Comparison of ENCODE assay signal across 20 cellular contexts in the genomic region with DNA sequence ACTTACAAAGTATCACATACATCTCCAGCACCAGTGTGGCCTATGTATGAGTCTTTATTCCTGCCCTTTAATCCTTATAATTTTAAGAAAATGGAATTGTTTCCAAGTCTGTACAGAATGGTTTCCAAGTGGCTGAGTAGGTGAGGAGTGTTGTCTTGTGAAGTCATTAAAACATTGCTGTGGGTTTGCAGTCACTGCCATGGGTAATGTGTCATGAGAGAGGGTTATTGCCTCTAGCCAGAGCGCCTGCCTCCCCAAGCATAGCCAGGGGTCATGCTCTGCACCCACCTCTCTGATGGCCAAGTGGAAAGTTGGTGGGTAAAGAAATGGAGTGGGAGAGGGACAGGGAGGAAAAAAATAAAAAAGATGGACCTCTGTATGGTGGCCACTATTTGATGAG. TPM values are rescaled to one million over a fixed set of nuclear protein-coding genes. Genes with fewer than 3 reads are reported as not detected.
DNase-seq lines count a peak whose midpoint lies in the region; FAIRE-seq and TF ChIP-seq lines count a peak whose summit lies in the region.
"Had no signal": no experiment of that assay in that cellular context is flagged by ENCODE, and none has a peak within 500 bp of the region (broad histone marks: within the 10 kb centered on the region; RNA-seq: fewer than 3 reads in every experiment).

No MANE protein-coding gene starts in this region.

- H3K9me1 ChIP-seq in keratinocyte (ENCODE audit: control insufficient read depth, extremely low read depth, insufficient read depth, low read length), result peaks cover 2% of the 10 kb centered on the region

- FAIRE-seq in keratinocyte (lab: Jason Lieb, UNC), result no peak
- FAIRE-seq: K562 had no signal

- no peak overlapping the region for H3K4me3 ChIP-seq in Caco-2 (ENCODE audit: low read depth, low read length)
- H3K4me3 ChIP-seq in keratinocyte (ENCODE audit: control insufficient read depth in 2 of 3, extremely low read depth in 1 of 3, insufficient read depth in 2 of 3, low read depth in 1 of 3, low read length in 3 of 3), result no peak overlapping the region
- H3K4me3 ChIP-seq in skeletal muscle tissue (ENCODE audit: low read length in 3 of 3), result no peak overlapping the region
- H3K4me3 ChIP-seq: body of pancreas, gastroesophageal sphincter, K562, right lobe of liver, vagina had no signal

- H3K36me3 Mint-ChIP-seq in Caco-2 (ENCODE audit: insufficient read depth, unreplicated experiment) (peaks cover 5% of the 10 kb centered on the region), MCF 10A (ENCODE audit: insufficient read depth, unreplicated experiment) (peaks cover 4% of the 10 kb centered on the region)
- H3K36me3 Mint-ChIP-seq: activated CD8-positive, alpha-beta memory T cell treated with anti-CD3 and anti-CD28 coated beads, Interleukin-2, amount 10 ng/mL, durations not matched to agents 7 days and 5 days; activated naive CD8-positive, alpha-beta T cell treated with anti-CD3 and anti-CD28 coated beads for 36 hours; T-cell had no signal

- no peaks in the 10 kb centered on the region for H3K27me3 Mint-ChIP-seq in Caco-2 (ENCODE audit: insufficient read depth, unreplicated experiment)
- H3K27me3 Mint-ChIP-seq in MCF 10A (ENCODE audit: insufficient read depth, unreplicated experiment), result no peaks in the 10 kb centered on the region
- H3K27me3 Mint-ChIP-seq: activated CD8-positive, alpha-beta memory T cell treated with anti-CD3 and anti-CD28 coated beads, Interleukin-2, amount 10 ng/mL, durations not matched to agents 7 days and 5 days; activated naive CD8-positive, alpha-beta T cell treated with anti-CD3 and anti-CD28 coated beads for 36 hours; CD4-positive, alpha-beta memory T cell; naive thymus-derived CD4-positive, alpha-beta T cell; T-cell had no signal

- no peak for TF ChIP-seq CTCF in Caco-2 (IDR thresholded peaks at IDR 0.05; ENCODE audit: insufficient read depth in 1 of 2, low read depth in 1 of 2, low read length in 1 of 2, severe bottlenecking in 1 of 2, unreplicated experiment in 1 of 2)
- no peak for TF ChIP-seq CTCF in keratinocyte (optimal IDR thresholded peaks at IDR 0.05 in 1 of 3, IDR thresholded peaks at IDR 0.05 in 1 of 3, conservative IDR thresholded peaks at IDR 0.05 in 1 of 3; ENCODE audit: extremely low read depth in 1 of 3, insufficient read depth in 2 of 3, low read length in 3 of 3)
- no peak for TF ChIP-seq CTCF in MCF 10A (IDR thresholded peaks at IDR 0.05; ENCODE audit: unreplicated experiment)

- H3K27ac ChIP-seq in keratinocyte (ENCODE audit: control insufficient read depth, insufficient read depth, low read length) (no peak overlapping the region), skeletal muscle tissue (ENCODE audit: low read depth, low read length) (peak overlapping the region; percentile 79)
- H3K27ac ChIP-seq: vagina had no signal

- H2AFZ ChIP-seq in keratinocyte (ENCODE audit: control insufficient read depth, low read length), result no peak overlapping the region

- intact Hi-C loops in Caco-2 (cut with micrococcal nuclease; ENCODE audit: unreplicated experiment), result no loop called here
- intact Hi-C loops in MCF 10A (cut with micrococcal nuclease), result loop anchor here (5.0 kb wide), 2 partner anchors 224 to 326 kb away; no protein-coding TSS in a partner anchor

- H3K4me3 Mint-ChIP-seq in Caco-2 (ENCODE audit: unreplicated experiment), result peak overlapping the region; percentile 29
- no peak overlapping the region for H3K4me3 Mint-ChIP-seq in MCF 10A (ENCODE audit: unreplicated experiment)
- H3K4me3 Mint-ChIP-seq: activated CD8-positive, alpha-beta memory T cell treated with anti-CD3 and anti-CD28 coated beads, Interleukin-2, amount 10 ng/mL, durations not matched to agents 7 days and 5 days; activated naive CD8-positive, alpha-beta T cell treated with anti-CD3 and anti-CD28 coated beads for 36 hours; activated T-helper 1 cell treated with anti-CD3 and anti-CD28 coated beads, Interleukin-12 subunit alpha, Interleukin-12 subunit beta, Interleukin-2, Interleukin-4 antibody, amounts not matched to agents 30 ng/mL and 10 ng/mL and 1 ng/mL, durations not matched to agents 14 hours and 24 hours and 36 hours; CD4-positive, alpha-beta memory T cell; naive thymus-derived CD4-positive, alpha-beta T cell; T-cell had no signal

- dilution Hi-C loops in keratinocyte (cut with MboI; ENCODE audit: extremely low pct_ligation_motif_present, low sequenced_read_pairs), result loop anchor here (25.0 kb wide), 1 partner anchor 204 kb away; no protein-coding TSS in a partner anchor

- peaks cover 56% of the 10 kb centered on the region for H3K79me2 ChIP-seq in keratinocyte (ENCODE audit: control insufficient read depth, insufficient read depth, low read length)

- BruUV-seq in Caco-2 (replicated peaks; lab: Mats Ljungman, UMichigan) (no TSS peak), MCF 10A (replicated peaks; lab: Mats Ljungman, UMichigan) (no TSS peak)

- POLR2A ChIA-PET in Caco-2 (lab: Charles Lee), result no interaction called here
- POLR2A ChIA-PET in MCF 10A (lab: Yijun Ruan, JAX), result interaction anchor here (0.7 to 0.8 kb wide), 2 partner anchors 73 to 78 kb away, joined by 3 read pairs; no protein-coding TSS in a partner anchor

- peaks cover 12% of the 10 kb centered on the region for H4K20me1 ChIP-seq in keratinocyte (ENCODE audit: control insufficient read depth, extremely low read depth, insufficient read depth, low read length)

- H3K9me3 Mint-ChIP-seq in Caco-2 (ENCODE audit: unreplicated experiment) (no peaks in the 10 kb centered on the region), MCF 10A (ENCODE audit: unreplicated experiment) (no peaks in the 10 kb centered on the region)
- H3K9me3 Mint-ChIP-seq: activated naive CD8-positive, alpha-beta T cell treated with anti-CD3 and anti-CD28 coated beads for 36 hours; activated T-helper 1 cell treated with anti-CD3 and anti-CD28 coated beads, Interleukin-12 subunit alpha, Interleukin-12 subunit beta, Interleukin-2, Interleukin-4 antibody, amounts not matched to agents 30 ng/mL and 10 ng/mL and 1 ng/mL, durations not matched to agents 14 hours and 24 hours and 36 hours; CD4-positive, alpha-beta memory T cell; naive thymus-derived CD4-positive, alpha-beta T cell; T-cell had no signal

- H3K4me1 ChIP-seq in Caco-2 (peaks cover 32% of the 10 kb centered on the region), keratinocyte (ENCODE audit: control insufficient read depth, extremely low read depth, insufficient read depth, low read length) (peaks cover 59% of the 10 kb centered on the region), skeletal muscle tissue (ENCODE audit: control insufficient read depth in 3 of 3, insufficient read depth in 3 of 3, low read length in 3 of 3) (peaks cover 56 to 68% (median 63%) of the 10 kb centered on the region in 3 donors)

- peaks cover 24% of the 10 kb centered on the region for H3K4me1 Mint-ChIP-seq in Caco-2 (ENCODE audit: low read depth, unreplicated experiment)
- peaks cover 30% of the 10 kb centered on the region for H3K4me1 Mint-ChIP-seq in MCF 10A (ENCODE audit: insufficient read depth, unreplicated experiment)

- H3K9ac ChIP-seq in keratinocyte (ENCODE audit: control insufficient read depth, extremely low read depth, insufficient read depth, low read length) (no peak overlapping the region), skeletal muscle tissue (ENCODE audit: low read depth in 1 of 3, low read length in 3 of 3) (peak overlapping the region in 2 of 3 donors; percentile 28 to 51)

- peak overlapping the region; percentile 41 for H3K4me2 ChIP-seq in keratinocyte (ENCODE audit: control insufficient read depth, extremely low read depth, insufficient read depth, low read depth, low read length)

- H3K27me3 ChIP-seq in Caco-2 (replicated peaks; ENCODE audit: control insufficient read depth, insufficient read depth, low read length) (no peaks in the 10 kb centered on the region), keratinocyte (ENCODE audit: control insufficient read depth, extremely low read depth, insufficient read depth, low read length) (no peaks in the 10 kb centered on the region), skeletal muscle tissue (ENCODE audit: control insufficient read depth in 3 of 3, insufficient read depth in 3 of 3, low read length in 3 of 3) (no peaks in the 10 kb centered on the region)
- H3K27me3 ChIP-seq: body of pancreas, gastroesophageal sphincter, right lobe of liver, vagina had no signal

- DNase-seq in Caco-2 (no peak), M059J (ENCODE audit: low read depth) (peak; percentile 61), keratinocyte (ENCODE audit: low read depth, low spot score) (no peak), MCF 10A (ENCODE audit: unreplicated experiment) (no peak), SHP77 treated with DMSO at 0.1 percent for 48 hours (lab: John Stamatoyannopoulos, UW) (no peak), OCI-M2 (lab: John Stamatoyannopoulos, UW; ENCODE audit: unreplicated experiment) (no peak)
- DNase-seq: activated CD4-positive, alpha-beta T cell treated with anti-CD3 and anti-CD28 coated beads for 4 hours; activated CD8-positive, alpha-beta memory T cell treated with anti-CD3 and anti-CD28 coated beads, Interleukin-2, amount 10 ng/mL, durations not matched to agents 7 days and 5 days; activated naive CD8-positive, alpha-beta T cell treated with anti-CD3 and anti-CD28 coated beads for 36 hours; CD4-positive, alpha-beta memory T cell; SIG-M5 had no signal

- H3K27ac Mint-ChIP-seq in Caco-2 (ENCODE audit: unreplicated experiment), result peak overlapping the region; percentile 57
- no peak overlapping the region for H3K27ac Mint-ChIP-seq in MCF 10A (ENCODE audit: low read depth, unreplicated experiment)
- H3K27ac Mint-ChIP-seq: activated CD8-positive, alpha-beta memory T cell treated with anti-CD3 and anti-CD28 coated beads, Interleukin-2, amount 10 ng/mL, durations not matched to agents 7 days and 5 days; activated naive CD8-positive, alpha-beta T cell treated with anti-CD3 and anti-CD28 coated beads for 36 hours; activated T-helper 1 cell treated with anti-CD3 and anti-CD28 coated beads, Interleukin-12 subunit alpha, Interleukin-12 subunit beta, Interleukin-2, Interleukin-4 antibody, amounts not matched to agents 30 ng/mL and 10 ng/mL and 1 ng/mL, durations not matched to agents 14 hours and 24 hours and 36 hours; T-cell had no signal

- CTCF ChIA-PET in Caco-2 (lab: Charles Lee) (interaction anchor here (0.7 kb wide), 1 partner anchor 75 kb away, joined by 7 read pairs; no protein-coding TSS in a partner anchor), MCF 10A (lab: Yijun Ruan, JAX) (interaction anchor here (0.6 to 10.1 kb wide), 14 partner anchors 14 to 1621 kb away, joined by 3 to 369 read pairs (median 7); no protein-coding TSS in a partner anchor)

- H3K9me3 ChIP-seq in Caco-2 (no peaks in the 10 kb centered on the region), keratinocyte (ENCODE audit: control insufficient read depth, low read depth, low read length) (no peaks in the 10 kb centered on the region), skeletal muscle tissue (ENCODE audit: control insufficient read depth in 3 of 3, low read length in 3 of 3) (no peaks in the 10 kb centered on the region)
- H3K9me3 ChIP-seq: body of pancreas, gastroesophageal sphincter, right lobe of liver, vagina had no signal

- H3K36me3 ChIP-seq in Caco-2 (ENCODE audit: control insufficient read depth, insufficient read depth, low read length) (no peaks in the 10 kb centered on the region), keratinocyte (ENCODE audit: control insufficient read depth in 2 of 2, extremely low read depth in 1 of 2, insufficient read depth in 2 of 2, low read length in 2 of 2) (no peaks in the 10 kb centered on the region), skeletal muscle tissue (ENCODE audit: control insufficient read depth in 3 of 3, insufficient read depth in 3 of 3, low read length in 3 of 3) (no peaks in the 10 kb centered on the region)
- H3K36me3 ChIP-seq: gastroesophageal sphincter, right lobe of liver, vagina had no signal

RNA-seq across cellular contexts. Expression of a gene that starts 25.3 kb away (rescaled TPM):
- total RNA-seq in Caco-2 (2022), result 33.3 TPM in 2 replicates
- 6.4 and 9.6 TPM in 2 replicates for total RNA-seq in M059J (2014; rRNA removed; shearing (Covaris generic))
- polyA plus RNA-seq in keratinocyte, result 58.2 to 63.7 TPM (median 62.8 TPM) in 3 replicates
- 29.8 TPM for polyA plus RNA-seq in keratinocyte (2011; ENCODE audit: low read depth)
- 48.0 and 49.5 TPM in 2 replicates for polyA plus RNA-seq in keratinocyte (2011; cell fraction: cytosol; rRNA removed)
- polyA plus RNA-seq in keratinocyte (2011; cell fraction: nucleus; rRNA removed), result 132 and 142 TPM in 2 replicates
- 29.8 and 46.9 TPM in 2 replicates for polyA plus RNA-seq in keratinocyte (2012; ENCODE audit: low replicate concordance)
- polyA minus RNA-seq in keratinocyte, result 82.0 to 97.3 TPM (median 91.8 TPM) in 3 replicates
- polyA minus RNA-seq in keratinocyte (2011; cell fraction: cytosol; rRNA and poly(A)+ RNA removed), result 84.2 TPM
- polyA minus RNA-seq in keratinocyte (2011; cell fraction: nucleus; rRNA and poly(A)+ RNA removed), result 83.0 and 146 TPM in 2 replicates
- 57.9 TPM for total RNA-seq in skeletal muscle tissue
- total RNA-seq in MCF 10A (2022), result 32.8 and 33.2 TPM in 2 replicates
